Comparison of ENCODE assay signal across 8 cellular contexts in the genomic region with DNA sequence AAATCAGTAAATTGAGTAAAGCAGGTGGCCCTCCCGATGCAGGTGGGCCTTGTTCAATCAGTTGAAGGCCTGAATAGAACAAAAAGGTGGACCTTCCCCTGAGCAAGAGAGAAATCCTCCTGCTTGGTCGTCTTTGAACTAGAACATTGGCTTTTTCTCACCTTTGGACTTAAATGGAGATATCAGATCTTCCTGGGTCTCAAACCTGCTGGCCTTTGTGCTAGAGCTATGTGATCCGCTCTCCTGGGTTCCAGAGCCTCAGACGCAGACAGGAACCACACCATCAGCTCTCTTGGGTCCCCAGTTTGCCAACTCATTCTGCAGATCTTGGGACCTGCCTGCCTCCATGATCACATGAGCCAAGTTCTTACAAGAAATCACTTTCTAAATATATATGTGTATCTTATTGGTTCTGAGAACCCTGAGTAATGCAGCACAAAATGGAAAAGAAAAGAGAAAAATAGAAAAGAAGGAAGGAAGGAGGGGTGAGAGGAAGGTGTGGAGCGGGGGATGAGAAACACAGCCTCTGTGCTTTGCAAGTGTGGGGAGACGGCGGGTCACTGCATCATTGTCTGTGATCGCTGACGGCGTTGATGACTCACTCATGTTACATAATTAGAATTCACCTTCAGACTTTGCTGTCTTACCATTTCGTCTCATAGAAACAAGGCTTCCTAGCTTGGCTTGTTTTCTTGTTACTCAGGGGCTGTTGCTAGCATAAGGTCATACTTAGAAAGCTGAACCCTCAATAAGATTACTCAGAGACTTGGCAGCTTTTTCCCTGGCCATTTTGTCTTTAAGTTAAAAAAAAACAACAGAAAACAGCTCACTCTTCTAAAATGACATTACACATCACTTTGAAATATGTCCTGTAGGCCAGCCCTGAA.
DNase-seq lines count a peak whose midpoint lies in the region; ATAC-seq and TF ChIP-seq lines count a peak whose summit lies in the region.

No MANE protein-coding gene starts in this region.

- intact Hi-C loops in CD4-positive, alpha-beta memory T cell (cut with micrococcal nuclease), result loop anchor here (1.0 to 5.0 kb wide), 3 partner anchors 61 to 86 kb away; a partner anchor contains a TSS
- intact Hi-C loops in posterior vena cava (cut with DNase I), result loop anchor here (10.0 kb wide), 1 partner anchor 63 kb away; no protein-coding TSS in a partner anchor

- H3K4me1 ChIP-seq in CD4-positive, alpha-beta memory T cell (ENCODE audit: insufficient read depth, low read length), result peaks cover 26% of the 10 kb centered on the region
- peaks cover 0 to 17% (median 5%) of the 10 kb centered on the region in 3 donors for H3K4me1 ChIP-seq in gastroesophageal sphincter

- peak; percentile 79 for ATAC-seq in GM21786 (IDR thresholded peaks at IDR 0.05; ENCODE audit: unreplicated experiment)
- ATAC-seq in activated T-cell treated with anti-CD3 and anti-CD28 coated beads, Interleukin-2, amount 50 U/mL, for 72 hours (replicated peaks in 1 of 2), result peak; percentile 95 to 96
- peak; percentile 86 for ATAC-seq in gastroesophageal sphincter

- H3K36me3 Mint-ChIP-seq in CD4-positive, alpha-beta memory T cell, result peaks cover 46 to 53% of the 10 kb centered on the region in 2 donors
- peaks cover 6 to 20% of the 10 kb centered on the region in 2 donors for H3K36me3 Mint-ChIP-seq in activated T-cell treated with anti-CD3 and anti-CD28 coated beads, Interleukin-2, amount 50 U/mL, for 72 hours (ENCODE audit: insufficient read depth in 2 of 2)
- H3K36me3 Mint-ChIP-seq in type B pancreatic cell, result no peaks in the 10 kb centered on the region

- peak overlapping the region; percentile 42 for H3K27ac ChIP-seq in CD4-positive, alpha-beta memory T cell (ENCODE audit: low read depth, low read length)
- H3K27ac ChIP-seq in gastroesophageal sphincter, result peak overlapping the region in 3 of 4 donors; percentile 17 to 73 (median 53)

- POLR2A ChIA-PET in CD4-positive, alpha-beta memory T cell (lab: Charles Lee; ENCODE audit: partially characterized antibody), result interaction anchor here (0.6 to 2.0 kb wide), 3 partner anchors 21 to 85 kb away, joined by 3 to 7 read pairs (median 5); a partner anchor contains a TSS

- peaks cover 0 to 3% (median 0%) of the 10 kb centered on the region in 8 donors for H3K9me3 Mint-ChIP-seq in CD4-positive, alpha-beta memory T cell
- peaks cover 0 to 8% of the 10 kb centered on the region in 2 donors for H3K9me3 Mint-ChIP-seq in activated T-cell treated with anti-CD3 and anti-CD28 coated beads, Interleukin-2, amount 50 U/mL, for 72 hours
- no peaks in the 10 kb centered on the region for H3K9me3 Mint-ChIP-seq in type B pancreatic cell

- no peak overlapping the region for H3K4me3 ChIP-seq in CD4-positive, alpha-beta memory T cell (ENCODE audit: low read length in 2 of 2)
- H3K4me3 ChIP-seq in gastroesophageal sphincter, result no peak overlapping the region

- TF ChIP-seq POLR2A in gastroesophageal sphincter (IDR thresholded peaks at IDR 0.05), result no peak

- H3K4me3 Mint-ChIP-seq in CD4-positive, alpha-beta memory T cell, result peak overlapping the region in 7 of 8 donors; percentile 3 to 49 (median 27)
- peak overlapping the region; percentile 2 to 27 for H3K4me3 Mint-ChIP-seq in activated T-cell treated with anti-CD3 and anti-CD28 coated beads, Interleukin-2, amount 50 U/mL, for 72 hours
- H3K4me3 Mint-ChIP-seq in type B pancreatic cell, result no peak overlapping the region

- no peaks in the 10 kb centered on the region for H3K9me3 ChIP-seq in CD4-positive, alpha-beta memory T cell (ENCODE audit: control insufficient read depth in 1 of 2, low read length in 2 of 2)
- H3K9me3 ChIP-seq in gastroesophageal sphincter, result no peaks in the 10 kb centered on the region

- no peaks in the 10 kb centered on the region for H3K36me3 ChIP-seq in CD4-positive, alpha-beta memory T cell (ENCODE audit: insufficient read depth, low read length)
- H3K36me3 ChIP-seq in gastroesophageal sphincter, result no peaks in the 10 kb centered on the region

- no peak for TF ChIP-seq CTCF in gastroesophageal sphincter (IDR thresholded peaks at IDR 0.05)
- TF ChIP-seq CTCF in type B pancreatic cell (conservative IDR thresholded peaks at IDR 0.05), result no peak

- DNase-seq in CD4-positive, alpha-beta memory T cell, result peak; percentile 55 to 89 (median 74)
- DNase-seq in NCI-H226 (peak; percentile 97), posterior vena cava (ENCODE audit: low spot score) (peak; percentile 90), type B pancreatic cell (ENCODE audit: extremely low spot score, unreplicated experiment) (no peak), NCI-H345 treated with DMSO at 0.1 percent for 48 hours (lab: John Stamatoyannopoulos, UW; ENCODE audit: unreplicated experiment) (no peak)
- DNase-seq in activated T-cell treated with anti-CD3 and anti-CD28 coated beads, Interleukin-2, amount 50 U/mL, for 72 hours, result peak; percentile 73 to 75

- TF ChIP-seq EP300 in gastroesophageal sphincter (IDR thresholded peaks at IDR 0.05), result no peak

- H3K27me3 Mint-ChIP-seq in CD4-positive, alpha-beta memory T cell, result no peaks in the 10 kb centered on the region
- no peaks in the 10 kb centered on the region for H3K27me3 Mint-ChIP-seq in activated T-cell treated with anti-CD3 and anti-CD28 coated beads, Interleukin-2, amount 50 U/mL, for 72 hours (ENCODE audit: low read depth)
- peaks cover 3% of the 10 kb centered on the region for H3K27me3 Mint-ChIP-seq in type B pancreatic cell

- WGBS in gastroesophageal sphincter (ENCODE audit: low coverage in 1 of 2), 2 donors, result 18 to 47% methylated on average over 8 to 10 of the region's 11 CpGs

- no peaks in the 10 kb centered on the region for H3K27me3 ChIP-seq in CD4-positive, alpha-beta memory T cell (ENCODE audit: insufficient read depth, low read length)
- no peaks in the 10 kb centered on the region for H3K27me3 ChIP-seq in gastroesophageal sphincter

- CTCF ChIA-PET in CD4-positive, alpha-beta memory T cell (lab: Charles Lee; ENCODE audit: partially characterized antibody), result interaction anchor here (0.9 to 1.3 kb wide), 5 partner anchors 12 to 98 kb away, joined by 3 to 5 read pairs (median 3); no protein-coding TSS in a partner anchor

- peak overlapping the region; percentile 79 to 96 (median 91) for H3K27ac Mint-ChIP-seq in CD4-positive, alpha-beta memory T cell
- H3K27ac Mint-ChIP-seq in activated T-cell treated with anti-CD3 and anti-CD28 coated beads, Interleukin-2, amount 50 U/mL, for 72 hours, result peak overlapping the region; percentile 94
- H3K27ac Mint-ChIP-seq in type B pancreatic cell, result peak overlapping the region; percentile 34

- H3K4me1 Mint-ChIP-seq in CD4-positive, alpha-beta memory T cell, result peaks cover 33 to 58% (median 42%) of the 10 kb centered on the region in 4 donors
- H3K4me1 Mint-ChIP-seq in activated T-cell treated with anti-CD3 and anti-CD28 coated beads, Interleukin-2, amount 50 U/mL, for 72 hours (ENCODE audit: low read depth), result peaks cover 59% of the 10 kb centered on the region
- H3K4me1 Mint-ChIP-seq in type B pancreatic cell (ENCODE audit: unreplicated experiment), result peaks cover 13% of the 10 kb centered on the region

Comparison
In these comparisons a context has a peak if more than half of its experiments do, and no peak if none do; other contexts are left out.
1. DNase-seq: peak in CD4-positive, alpha-beta memory T cell (5 of 5), NCI-H226 (single experiment), activated T-cell treated with anti-CD3 and anti-CD28 coated beads, Interleukin-2, amount 50 U/mL, for 72 hours (2 of 2) and posterior vena cava (single experiment); none in type B pancreatic cell (single experiment) and NCI-H345 treated with DMSO at 0.1 percent for 48 hours (single experiment).
2. H3K27ac Mint-ChIP-seq: peak in every context shown above with its lines; median percentile 94 in activated T-cell treated with anti-CD3 and anti-CD28 coated beads, Interleukin-2, amount 50 U/mL, for 72 hours; 91 in CD4-positive, alpha-beta memory T cell; 34 in type B pancreatic cell.
3. Peak in every context shown above with its lines, with median percentiles within 50 percentile points of each other: ATAC-seq.